Comparison of ENCODE assay signal across 8 cellular contexts in the genomic region with DNA sequence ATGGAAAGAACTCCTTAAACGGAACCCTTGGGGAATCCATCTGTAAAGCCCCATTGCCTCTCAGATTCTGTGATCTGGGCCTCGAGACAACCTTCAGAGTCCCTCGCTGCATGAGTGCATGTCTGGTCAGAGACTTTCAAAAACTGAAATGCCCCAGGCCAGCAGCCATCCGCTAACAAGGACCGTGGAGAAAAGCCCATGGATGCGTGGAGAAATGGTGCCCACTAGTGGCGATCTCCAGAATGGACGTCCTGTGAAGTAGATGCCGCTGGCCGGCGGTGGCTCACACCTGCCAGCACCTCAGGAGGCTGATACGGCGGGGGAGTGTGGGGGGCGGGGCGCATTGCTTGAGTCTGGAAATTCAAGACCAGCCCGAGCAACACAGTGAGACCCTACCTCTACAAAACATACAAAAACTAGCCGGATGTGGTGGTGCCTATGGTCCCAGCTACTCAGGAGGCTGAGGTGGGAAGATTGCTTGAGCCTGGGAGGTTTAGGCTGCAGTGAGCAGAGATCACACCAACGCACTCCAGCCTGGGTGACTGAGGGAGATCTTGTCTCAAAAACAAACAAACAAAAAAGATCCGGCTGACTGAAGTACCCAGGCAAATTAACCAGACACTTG. TPM values are rescaled to one million over a fixed set of nuclear protein-coding genes. Genes with fewer than 3 reads are reported as not detected.
DNase-seq lines count a peak whose midpoint lies in the region; ATAC-seq and TF ChIP-seq lines count a peak whose summit lies in the region.

No MANE protein-coding gene starts in this region.

- H3K4me3 ChIP-seq in fibroblast of villous mesenchyme (ENCODE audit: low read depth, low read length): no peak overlapping the region
- H3K4me3 ChIP-seq in suprapubic skin: no peak overlapping the region

- no peaks in the 10 kb centered on the region for H3K9me3 Mint-ChIP-seq in activated T-helper 17 cell treated with anti-CD3 and anti-CD28 coated beads, Interleukin-2, amount 50 U/mL, for 72 hours

- peaks cover 10% of the 10 kb centered on the region for H3K4me1 ChIP-seq in suprapubic skin

- DNase-seq in DMS114 treated with DMSO at 0.1 percent for 48 hours (lab: John Stamatoyannopoulos, UW; ENCODE audit: unreplicated experiment) (peak; percentile 21), Kasumi-1 (lab: John Stamatoyannopoulos, UW) (peak; percentile 64 to 77), RPMI8226 (peak; percentile 86), fibroblast of villous mesenchyme (ENCODE audit: low read depth) (peak; percentile 83), non-pigmented ciliary epithelial cell (ENCODE audit: low read depth) (peak; percentile 24), suprapubic skin (ENCODE audit: low spot score in 2 of 2) (peak; percentile 90 to 93)

- peak; percentile 76 for ATAC-seq in GM21528 (IDR thresholded peaks at IDR 0.05; ENCODE audit: low FRiP score, unreplicated experiment)
- peak; percentile 98 for ATAC-seq in activated T-helper 17 cell treated with anti-CD3 and anti-CD28 coated beads, Interleukin-2, amount 50 U/mL, for 72 hours (replicated peaks)

- H3K27ac ChIP-seq in suprapubic skin: no peak overlapping the region

- 6% methylated on average over 19 of the region's 19 CpGs for WGBS in suprapubic skin

- TF ChIP-seq EP300 in suprapubic skin (IDR thresholded peaks at IDR 0.05): no peak

- peaks cover 29% of the 10 kb centered on the region for H3K4me1 Mint-ChIP-seq in activated T-helper 17 cell treated with anti-CD3 and anti-CD28 coated beads, Interleukin-2, amount 50 U/mL, for 72 hours

- no peaks in the 10 kb centered on the region for H3K36me3 Mint-ChIP-seq in activated T-helper 17 cell treated with anti-CD3 and anti-CD28 coated beads, Interleukin-2, amount 50 U/mL, for 72 hours (ENCODE audit: low read depth)

- H3K27me3 ChIP-seq in suprapubic skin: peaks cover 26% of the 10 kb centered on the region

- H3K4me3 Mint-ChIP-seq in activated T-helper 17 cell treated with anti-CD3 and anti-CD28 coated beads, Interleukin-2, amount 50 U/mL, for 72 hours: peak overlapping the region; percentile 70

- no peak for TF ChIP-seq POLR2A in suprapubic skin (IDR thresholded peaks at IDR 0.05)

- peak; percentile 94 for TF ChIP-seq CTCF in fibroblast of villous mesenchyme (IDR thresholded peaks at IDR 0.05; ENCODE audit: insufficient read depth, low read depth, low read length)
- peak; percentile 88 to 96 for TF ChIP-seq CTCF in suprapubic skin (IDR thresholded peaks at IDR 0.05)

- no peaks in the 10 kb centered on the region for H3K9me3 ChIP-seq in suprapubic skin

- no peaks in the 10 kb centered on the region for H3K36me3 ChIP-seq in suprapubic skin

- H3K27ac Mint-ChIP-seq in activated T-helper 17 cell treated with anti-CD3 and anti-CD28 coated beads, Interleukin-2, amount 50 U/mL, for 72 hours: peak overlapping the region; percentile 33

- H3K27me3 Mint-ChIP-seq in activated T-helper 17 cell treated with anti-CD3 and anti-CD28 coated beads, Interleukin-2, amount 50 U/mL, for 72 hours: no peaks in the 10 kb centered on the region

RNA-seq across cellular contexts. Expression of a gene that starts 7.9 kb away (rescaled TPM):
- 100 to 1,000 TPM in 1 of 2 donors, 10 to 100 TPM in 1; 61.9 to 100 TPM for total RNA-seq in activated T-helper 17 cell treated with anti-CD3 and anti-CD28 coated beads, Interleukin-2, amount 50 U/mL, for 72 hours
- total RNA-seq in fibroblast of villous mesenchyme (58.0 and 62.6 TPM in 2 replicates), suprapubic skin (100 to 1,000 TPM in 1 of 4 donors, 10 to 100 TPM in 3; 42.5 to 210 (median 57.2) TPM)

RNA-seq across cellular contexts. Expression of a gene that starts 47.8 kb away (rescaled TPM):
- not detected for total RNA-seq in activated T-helper 17 cell treated with anti-CD3 and anti-CD28 coated beads, Interleukin-2, amount 50 U/mL, for 72 hours
- total RNA-seq in fibroblast of villous mesenchyme (not detected in 2 replicates), suprapubic skin (not detected)

RNA-seq across cellular contexts. Expression of a gene that starts 54.6 kb away (rescaled TPM):
- total RNA-seq in activated T-helper 17 cell treated with anti-CD3 and anti-CD28 coated beads, Interleukin-2, amount 50 U/mL, for 72 hours: 10 to 100 TPM; 45.7 to 60.4 TPM
- 20.7 and 27.1 TPM in 2 replicates for total RNA-seq in fibroblast of villous mesenchyme
- total RNA-seq in suprapubic skin: 10 to 100 TPM; 17.6 to 57.3 (median 30.8) TPM

Comparison
In these comparisons a context has a peak if more than half of its experiments do, and no peak if none do; other contexts are left out.
1. DNase-seq: peak in every context shown above with its lines; median percentile 92 in suprapubic skin; 86 in RPMI8226; 83 in fibroblast of villous mesenchyme; 70 in Kasumi-1; 24 in non-pigmented ciliary epithelial cell; 21 in DMS114 treated with DMSO at 0.1 percent for 48 hours.